27 cellular contexts compared by ENCODE assay signal in genomic region chr13:80348750-80349149, GRCh38. TPM values are rescaled to one million over a fixed set of nuclear protein-coding genes. Genes with fewer than 3 reads are reported as not detected.
DNase-seq lines count a peak whose midpoint lies in the region; ATAC-seq, FAIRE-seq and TF ChIP-seq lines count a peak whose summit lies in the region.
"Had no signal": no experiment of that assay in that cellular context is flagged by ENCODE, and none has a peak within 500 bp of the region (broad histone marks: within the 10 kb centered on the region; RNA-seq: fewer than 3 reads in every experiment).

No MANE protein-coding gene starts in this region.

- TF ChIP-seq RAD21 in GM12878 (IDR thresholded peaks at IDR 0.05; ENCODE audit: insufficient read depth, low read depth, low read length) = no peak

- peaks cover 5% of the 10 kb centered on the region for H3K27me3 Mint-ChIP-seq in GM23338 (ENCODE audit: insufficient read depth, low read depth, poor library complexity)

- no peak overlapping the region for H3K4ac ChIP-seq in mesendoderm (ENCODE audit: low read depth, low read length)

- no peak overlapping the region for H2BK5ac ChIP-seq in mesendoderm (ENCODE audit: low read length)

- CTCF ChIA-PET in GM12878 (lab: Yijun Ruan, JAX) = interaction anchor here (0.6 to 12.2 kb wide), 9 partner anchors 9 to 138 kb away, joined by 3 to 228 read pairs (median 7); no protein-coding TSS in a partner anchor

- ATAC-seq in GM23338 = no peak
- peak; percentile 9; the same call in 2 of the 3 replicates for ATAC-seq in GM12878
- ATAC-seq in GM21737 (IDR thresholded peaks at IDR 0.05; ENCODE audit: unreplicated experiment) = no peak

- H3K4me1 Mint-ChIP-seq in GM23338 = peaks cover 18% of the 10 kb centered on the region
- H3K4me1 Mint-ChIP-seq: CD14-positive monocyte had no signal

- POLR2A ChIA-PET in GM12878 (lab: Charles Lee) = interaction anchor here (0.6 to 10.1 kb wide), 6 partner anchors 12 to 682 kb away, joined by 3 to 147 read pairs (median 4); no protein-coding TSS in a partner anchor

- no peaks in the 10 kb centered on the region for H3K9me3 ChIP-seq in GM12878 (replicated peaks; ENCODE audit: control insufficient read depth, insufficient read depth, low read length)
- H3K9me3 ChIP-seq: BE2C, BLaER1 had no signal

- H3K9ac ChIP-seq in GM12878 (ENCODE audit: control insufficient read depth, insufficient read depth, low read length) (no peak overlapping the region), mesendoderm (ENCODE audit: low read length) (no peak overlapping the region)
- H3K9ac ChIP-seq: BLaER1 had no signal

- H2AFZ ChIP-seq in GM23338 (peak overlapping the region; percentile 45; the same call in 1 of the 2 replicates), GM12878 (ENCODE audit: control insufficient read depth, low read depth, low read length) (no peak overlapping the region)

- intact Hi-C loops in GM12878 (cut with micrococcal nuclease; ENCODE audit: unreplicated experiment) = no loop called here

- no peak overlapping the region for H2AK5ac ChIP-seq in mesendoderm (ENCODE audit: low read length)

- peak overlapping the region; percentile 78 for H2BK15ac ChIP-seq in mesendoderm (replicated peaks; ENCODE audit: low read depth)

- RAD21 ChIA-PET in GM12878 (lab: Charles Lee; ENCODE audit: unreplicated experiment) = interaction anchor here (0.7 to 11.5 kb wide), 19 partner anchors 12 to 831 kb away, joined by 3 to 347 read pairs (median 6); no protein-coding TSS in a partner anchor

- peak in 1 of 2 experiments; percentile 29; a peak in 1 of 4 replicates for TF ChIP-seq EP300 in GM12878 (IDR thresholded peaks at IDR 0.05; ENCODE audit: borderline replicate concordance in 1 of 2, control insufficient read depth in 1 of 2, low read depth in 2 of 2, low read length in 2 of 2)

- 61% methylated on average over 6 of the region's 6 CpGs for WGBS in GM12878 (ENCODE audit: insufficient coverage, insufficient replicate concordance, low lambda C conversion rate, missing lambda C conversion rate)
- no CpG with 5 or more reads among the region's 6 CpGs for WGBS in mesendoderm (ENCODE audit: extremely low coverage, insufficient coverage, low lambda C conversion rate)

- in situ Hi-C loops in GM12878 (cut with MboI) = no loop called here

- no peaks in the 10 kb centered on the region for H3K79me1 ChIP-seq in mesendoderm (ENCODE audit: low read length)

- no peaks in the 10 kb centered on the region for H4K20me1 ChIP-seq in GM23338 (replicated peaks; ENCODE audit: insufficient read depth)
- H4K20me1 ChIP-seq in GM12878 (ENCODE audit: control insufficient read depth, insufficient read depth) = no peaks in the 10 kb centered on the region
- H4K20me1 ChIP-seq: BLaER1 had no signal

- no peak overlapping the region for H3K56ac ChIP-seq in mesendoderm (ENCODE audit: low read length)

- no peak overlapping the region for H3K18ac ChIP-seq in mesendoderm (ENCODE audit: low read length)

- H3K27me3 ChIP-seq in GM23338 (ENCODE audit: insufficient read depth) (peaks cover 2% of the 10 kb centered on the region; the same call in 1 of the 2 replicates), GM12878 (replicated peaks in 1 of 2; ENCODE audit: control insufficient read depth in 2 of 2, insufficient read depth in 2 of 2, low read length in 1 of 2) (no peaks in the 10 kb centered on the region), mesendoderm (ENCODE audit: insufficient read depth, low read length, poor library complexity) (no peaks in the 10 kb centered on the region)
- H3K27me3 ChIP-seq: BE2C, BLaER1 had no signal

- TF ChIP-seq POLR2A in GM12878 (IDR thresholded peaks at IDR 0.05; ENCODE audit: low read depth, low read length) = no peak

- no peak overlapping the region for H4K5ac ChIP-seq in mesendoderm (ENCODE audit: low read length)

- no peaks in the 10 kb centered on the region for H3K9me2 ChIP-seq in GM23338 (ENCODE audit: insufficient read depth)

- no peaks in the 10 kb centered on the region for H3K79me2 ChIP-seq in GM23338 (replicated peaks; ENCODE audit: insufficient read depth)
- H3K79me2 ChIP-seq in GM12878 (ENCODE audit: control insufficient read depth, insufficient read depth, low read length) = no peaks in the 10 kb centered on the region
- H3K79me2 ChIP-seq in mesendoderm (ENCODE audit: control insufficient read depth, insufficient read depth, low read length) = no peaks in the 10 kb centered on the region

- H3K36me3 Mint-ChIP-seq in GM23338 (ENCODE audit: low read depth) = no peaks in the 10 kb centered on the region
- H3K36me3 Mint-ChIP-seq: CD14-positive monocyte; CD4-positive, alpha-beta memory T cell; CD4-positive, CD25-positive, alpha-beta regulatory T cell; CD8-positive, alpha-beta memory T cell had no signal

- H3K4me2 ChIP-seq in GM23338 (no peak overlapping the region), GM12878 (ENCODE audit: control insufficient read depth, insufficient read depth) (no peak overlapping the region), mesendoderm (ENCODE audit: low read length) (no peak overlapping the region)

- H3K27ac Mint-ChIP-seq in GM23338 = no peak overlapping the region
- H3K27ac Mint-ChIP-seq: CD14-positive monocyte; CD4-positive, alpha-beta memory T cell; CD4-positive, CD25-positive, alpha-beta regulatory T cell; CD8-positive, alpha-beta memory T cell had no signal

- no peak overlapping the region for H2BK120ac ChIP-seq in mesendoderm (ENCODE audit: low read depth, low read length)

- H3K4me1 ChIP-seq in GM23338 (ENCODE audit: insufficient read depth) (peaks cover 17% of the 10 kb centered on the region), GM12878 (ENCODE audit: control insufficient read depth, insufficient read depth, low read length) (no peaks in the 10 kb centered on the region), mesendoderm (ENCODE audit: control insufficient read depth, low read depth, low read length) (peaks cover 2% of the 10 kb centered on the region)
- H3K4me1 ChIP-seq: BE2C had no signal

- H4K8ac ChIP-seq in mesendoderm (ENCODE audit: low read depth, low read length) = no peak overlapping the region

- H3F3A ChIP-seq in GM23338 (replicated peaks; ENCODE audit: low read depth) = 0 out of 2 replicates have a peak, but pooled peaks cover 3% of the 10 kb centered on the region

- no peak overlapping the region for H3K4me3 Mint-ChIP-seq in GM23338
- H3K4me3 Mint-ChIP-seq: CD14-positive monocyte; CD4-positive, alpha-beta memory T cell; CD4-positive, CD25-positive, alpha-beta regulatory T cell had no signal

- no peak overlapping the region for H3K23ac ChIP-seq in mesendoderm (ENCODE audit: low read length)

- SMC1A ChIA-PET in GM12878 (lab: Charles Lee; ENCODE audit: uncharacterized antibody, unreplicated experiment) = interaction anchor here (0.5 to 12.6 kb wide), 13 partner anchors 11 to 670 kb away, joined by 3 to 360 read pairs (median 6); no protein-coding TSS in a partner anchor

- TF ChIP-seq CTCF in GM23338 (conservative IDR thresholded peaks at IDR 0.05; ENCODE audit: low read depth in 2 of 2) (no peak), GM12878 (IDR thresholded peaks at IDR 0.05 in 2 of 3, conservative IDR thresholded peaks at IDR 0.05 in 1 of 3; ENCODE audit: control insufficient read depth in 2 of 3, extremely low read depth in 1 of 3, insufficient read depth in 1 of 3, low read depth in 3 of 3, low read length in 3 of 3) (no peak)

- no TSS peak for BruUV-seq in GM12878 (replicated peaks; lab: Mats Ljungman, UMichigan)

- H3K4me3 ChIP-seq in GM23338 = no peak overlapping the region
- H3K4me3 ChIP-seq in GM12878 = no peak overlapping the region
- no peak overlapping the region for H3K4me3 ChIP-seq in mesendoderm (ENCODE audit: low read length)
- H3K4me3 ChIP-seq: BLaER1 had no signal

- no peak for FAIRE-seq in GM12878 (lab: Jason Lieb, UNC)
- FAIRE-seq: A204.1, G401.6, GM12892, GM19239 had no signal

- H3K9me3 Mint-ChIP-seq in GM23338 = peaks cover 3% of the 10 kb centered on the region; the same call in 1 of the 3 replicates

- H3K36me3 ChIP-seq in GM23338 (ENCODE audit: insufficient read depth) (no peaks in the 10 kb centered on the region), GM12878 (ENCODE audit: control insufficient read depth in 2 of 2, insufficient read depth in 2 of 2, low read length in 1 of 2) (no peaks in the 10 kb centered on the region), mesendoderm (ENCODE audit: control insufficient read depth, insufficient read depth, low read length) (no peaks in the 10 kb centered on the region)
- H3K36me3 ChIP-seq: BE2C, BLaER1 had no signal

- DNase-seq in EH (ENCODE audit: low read depth) = peak; percentile 4
- no peak for DNase-seq in GM23338 (ENCODE audit: low spot score)
- DNase-seq in GM12878 (ENCODE audit: low read depth, low spot score) = no peak
- no peak for DNase-seq in mesendoderm
- DNase-seq in SKM-1 treated with dmso at 0.1 percent for 144 hours (lab: John Stamatoyannopoulos, UW; ENCODE audit: unreplicated experiment) = no peak
- DNase-seq in ecto neural progenitor cell (ENCODE audit: low spot score) = no peak
- DNase-seq: 8988T; ACHN; BE2C; C1 segment of cervical spinal cord; CD4-positive, alpha-beta memory T cell; CD4-positive, CD25-positive, alpha-beta regulatory T cell; CD8-positive, alpha-beta memory T cell; COR-L47; DMS 273 treated with DMSO at 0.1 percent for 48 hours; DMS153; DMS53; DMS79; DND-41; GF-D8 had no signal

- H3K27ac ChIP-seq in GM23338 (ENCODE audit: low read depth) (no peak overlapping the region), GM12878 (ENCODE audit: control insufficient read depth, insufficient read depth) (no peak overlapping the region), mesendoderm (ENCODE audit: low read depth, low read length) (no peak overlapping the region)
- H3K27ac ChIP-seq: BLaER1 had no signal

RNA-seq across cellular contexts. Expression of gene SPRY2, which starts 7.8 kb away (rescaled TPM):
- 39.1 and 47.3 TPM in 2 replicates for total RNA-seq in GM23338 (2014; rRNA removed; shearing (Covaris generic))
- polyA plus RNA-seq in GM23338 (2016; fragmentation: Nextera tagmentation; extraction: Ambion mirVana) (21.5 and 26.9 TPM in 2 replicates), GM12878 (2011; rRNA removed) (73.3 and 82.1 TPM in 2 replicates), GM12878 (2014; fragmentation: Illumina TruSeq; extraction: Trizol) (15.1 and 17.0 TPM in 2 replicates), GM12878 (2014; fragmentation: Nextera tagmentation; extraction: Ambion mirVana) (1 to 10 TPM; 5.3 to 7.1 TPM), GM12878 (2014; rRNA removed) (14.0 and 14.5 TPM in 2 replicates), GM12878 (2016; fragmentation: Nextera tagmentation; extraction: Ambion mirVana) (1 to 10 TPM; 1.8 to 2.1 TPM)
- total RNA-seq in GM12878 (2013; cell fraction: nucleolus; rRNA removed) = 36.0 and 37.1 TPM in 2 replicates
- total RNA-seq in GM12878 (2014; rRNA removed) (10.0 TPM in 2 replicates), GM12878 (2014; rRNA removed; fragmentation: Illumina TruSeq; extraction: Trizol) (8.2 and 8.5 TPM in 2 replicates), GM12878 (2021) (19.5 and 19.8 TPM in 2 replicates)
- polyA plus RNA-seq in GM12878 (2011; ENCODE audit: low read depth) = 1.4 TPM
- polyA plus RNA-seq in GM12878 (2011; cell fraction: cytosol; rRNA removed) = 90.8 and 109 TPM in 2 replicates
- polyA plus RNA-seq in GM12878 (2011; cell fraction: nucleus; rRNA removed) = 115 and 120 TPM in 2 replicates
- 1.5 and 2.1 TPM in 2 replicates for polyA plus RNA-seq in GM12878 (2012)
- polyA minus RNA-seq in GM12878 (2011; rRNA and poly(A)+ RNA removed) = 147 and 158 TPM in 2 replicates
- 34.2 and 41.2 TPM in 2 replicates for polyA minus RNA-seq in GM12878 (2011; cell fraction: cytosol; rRNA and poly(A)+ RNA removed)
- polyA minus RNA-seq in GM12878 (2011; cell fraction: nucleus; rRNA and poly(A)+ RNA removed) = 88.0 and 122 TPM in 2 replicates
- 36.8 TPM for polyA plus RNA-seq in mesendoderm (2013, experiment 1 of 2)
- 35.8 TPM for polyA plus RNA-seq in mesendoderm (2013, experiment 2 of 2)
- polyA plus RNA-seq: CD4-positive, alpha-beta memory T cell; CD4-positive, CD25-positive, alpha-beta regulatory T cell had no signal
